19 cellular contexts compared by ENCODE assay signal in genomic region chr2:128797092-128797491, GRCh38.
A peak's percentile ranks its signal among the peaks of the same experiment; 100 is the strongest.
DNase-seq lines count a peak whose midpoint lies in the region; ATAC-seq and TF ChIP-seq lines count a peak whose summit lies in the region.
"Had no signal": no experiment of that assay in that cellular context is flagged by ENCODE, and none has a peak within 500 bp of the region (broad histone marks: within the 10 kb centered on the region; RNA-seq: fewer than 3 reads in every experiment).

No MANE protein-coding gene starts in this region.

- no peaks in the 10 kb centered on the region for H3K27me3 ChIP-seq in adrenal gland
- no peaks in the 10 kb centered on the region for H3K27me3 ChIP-seq in stomach

- TF ChIP-seq EP300 in stomach (IDR thresholded peaks at IDR 0.05) = no peak

- 68 to 72% (median 69%) methylated on average over 4 of the region's 4 CpGs for WGBS in adrenal gland, 4 donors
- WGBS in stomach, 5 donors = 58 to 76% (median 64%) methylated on average over 4 of the region's 4 CpGs

- H3K9me3 ChIP-seq in adrenal gland (replicated peaks in 1 of 3) (no peaks in the 10 kb centered on the region), stomach (no peaks in the 10 kb centered on the region)
- H3K9me3 ChIP-seq: A549, Caco-2, HAP-1 had no signal

- DNase-seq in adrenal gland (peak in 4 of 7 donors; percentile 4 to 20 (median 7)), Right ventricle myocardium superior (no peak), islet precursor cell (peak; percentile 35), stomach (peak; percentile 11), NCI-H446 treated with DMSO at 0.1 percent for 48 hours (lab: John Stamatoyannopoulos, UW) (no peak), GM19240 (ENCODE audit: insufficient read length, low spot score) (no peak)
- DNase-seq: Caco-2; CD4-positive, alpha-beta T cell; DMS153; GF-D8; NCI-H1105; NCI-H2081; NCI-H2171 treated with DMSO at 0.1 percent for 48 hours; NCI-H446; NCI-H69 had no signal

- ATAC-seq in Right ventricle myocardium superior (ENCODE audit: poor library complexity) (peak; percentile 88), HG02759 (IDR thresholded peaks at IDR 0.05; ENCODE audit: unreplicated experiment) (no peak)
- ATAC-seq: A549, Panc1 had no signal

- TF ChIP-seq POLR2A in adrenal gland (IDR thresholded peaks at IDR 0.05) (no peak), stomach (IDR thresholded peaks at IDR 0.05) (no peak)

- intact Hi-C loops in adrenal gland (cut with DNase I) = no loop called here
- intact Hi-C loops in Right ventricle myocardium superior (cut with DNase I) = no loop called here
- intact Hi-C loops in stomach (cut with DNase I; ENCODE audit: low total_unique reads) = no loop called here

- H3K4me1 ChIP-seq in adrenal gland (replicated peaks in 1 of 2) (no peaks in the 10 kb centered on the region), stomach (no peaks in the 10 kb centered on the region)
- H3K4me1 ChIP-seq: A549, Caco-2, HAP-1 had no signal

- no peak overlapping the region for H3K4me3 ChIP-seq in adrenal gland
- no peak overlapping the region for H3K4me3 ChIP-seq in stomach
- H3K4me3 ChIP-seq: A549, HAP-1 had no signal

- TF ChIP-seq CTCF in adrenal gland (IDR thresholded peaks at IDR 0.05) (no peak), stomach (IDR thresholded peaks at IDR 0.05) (no peak)

- H3K27ac ChIP-seq in adrenal gland = no peak overlapping the region
- no peak overlapping the region for H3K27ac ChIP-seq in stomach
- H3K27ac ChIP-seq: A549 had no signal

- H3K36me3 ChIP-seq in adrenal gland (replicated peaks in 1 of 2) (no peaks in the 10 kb centered on the region), stomach (no peaks in the 10 kb centered on the region)
- H3K36me3 ChIP-seq: HAP-1 had no signal

Comparison
In these comparisons a context has a peak if more than half of its experiments do, and no peak if none do; other contexts are left out.
1. DNase-seq: peak in adrenal gland (4 of 7), islet precursor cell (single experiment) and stomach (single experiment); none in Right ventricle myocardium superior (single experiment), NCI-H446 treated with DMSO at 0.1 percent for 48 hours (single experiment) and GM19240 (single experiment).